Comparison of ENCODE assay signal across 1 cellular context in the genomic region with DNA sequence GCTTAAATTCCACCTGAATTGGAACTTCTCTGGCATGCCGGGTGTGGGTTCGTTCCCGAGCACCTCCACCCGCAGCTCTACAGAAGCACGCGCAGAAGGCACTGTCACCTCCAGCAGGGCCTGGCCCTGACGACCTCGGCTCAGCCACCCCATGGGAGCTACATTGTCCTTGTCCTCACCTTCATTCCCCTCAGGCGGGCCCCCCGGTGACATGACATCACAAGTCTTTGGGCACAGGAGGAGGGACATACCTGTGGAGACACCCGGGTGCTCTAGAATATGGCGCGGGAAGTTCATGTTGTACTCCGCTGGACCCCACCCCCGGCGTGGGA.
TF ChIP-seq lines count a peak whose summit lies in the region.

No MANE protein-coding gene starts in this region.

TF ChIP-seq in H1, 55 proteins besides CTCF, POLR2A, EP300 and RAD21:
- TF ChIP-seq, protein P1, sequence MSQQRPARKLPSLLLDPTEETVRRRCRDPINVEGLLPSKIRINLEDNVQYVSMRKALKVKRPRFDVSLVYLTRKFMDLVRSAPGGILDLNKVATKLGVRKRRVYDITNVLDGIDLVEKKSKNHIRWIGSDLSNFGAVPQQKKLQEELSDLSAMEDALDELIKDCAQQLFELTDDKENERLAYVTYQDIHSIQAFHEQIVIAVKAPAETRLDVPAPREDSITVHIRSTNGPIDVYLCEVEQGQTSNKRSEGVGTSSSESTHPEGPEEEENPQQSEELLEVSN (IDR thresholded peaks at IDR 0.05): no peak
- TF ChIP-seq SUZ12 (IDR thresholded peaks at IDR 0.05; ENCODE audit: low read length) (no peak), TEAD4 (IDR thresholded peaks at IDR 0.05; ENCODE audit: low read depth, low read length) (no peak), TBP (IDR thresholded peaks at IDR 0.05; ENCODE audit: low read depth, low read length) (no peak), TAF1 (IDR thresholded peaks at IDR 0.05; ENCODE audit: low read depth, low read length) (no peak), JUN (IDR thresholded peaks at IDR 0.05; ENCODE audit: low read depth, low read length) (no peak), JUND (IDR thresholded peaks at IDR 0.05; ENCODE audit: low read length) (no peak), RXRA (IDR thresholded peaks at IDR 0.05; ENCODE audit: insufficient read depth, low read depth, low read length) (no peak)
TF ChIP-seq in H1: peak in this region for 0.
